In the genomic region with DNA sequence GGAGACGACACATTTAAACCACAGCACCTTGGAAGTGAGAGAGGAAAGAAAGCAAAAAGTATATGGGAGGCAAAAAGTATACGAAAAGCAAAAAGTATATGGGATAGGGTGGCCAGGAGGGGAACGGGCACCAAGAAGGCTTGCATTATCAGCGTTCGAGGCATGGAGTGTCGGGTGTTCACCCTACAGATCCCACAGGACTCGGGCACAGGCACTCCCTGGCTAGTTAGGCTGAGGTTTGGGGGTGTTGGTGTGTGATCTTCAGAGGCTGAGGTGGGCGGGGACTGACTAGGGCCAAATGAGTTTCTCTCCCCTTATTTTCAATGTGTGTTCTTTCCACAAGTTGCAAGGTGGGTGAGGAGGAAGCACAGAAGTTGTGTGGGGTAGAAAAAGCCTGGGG, we compare ENCODE assay signal across 9 cellular contexts.
"Had no signal": no experiment of that assay in that cellular context is flagged by ENCODE, and none has a peak within 500 bp of the region (broad histone marks: within the 10 kb centered on the region; RNA-seq: fewer than 3 reads in every experiment).

No MANE protein-coding gene starts in this region.

- H3K4me3 Mint-ChIP-seq: H9, IgD-negative memory B cell had no signal

- H3K27ac ChIP-seq: HL-60, KMS-11 had no signal

- H3K4me2 ChIP-seq: KMS-11 had no signal

- ATAC-seq: HepG2 had no signal

- H3K27ac Mint-ChIP-seq: IgD-negative memory B cell had no signal

- DNase-seq: GOT3, H9, HCEC 1CT, KBM-7 had no signal

- H3K9ac ChIP-seq: KMS-11 had no signal

- H3K4me1 Mint-ChIP-seq: IgD-negative memory B cell had no signal

- FAIRE-seq: H54, HepG2 had no signal
